ENCODE assay signal across 16 cellular contexts in genomic region chr3:175702956-175703355, GRCh38.
"Had no signal": no experiment of that assay in that cellular context is flagged by ENCODE, and none has a peak within 500 bp of the region (broad histone marks: within the 10 kb centered on the region; RNA-seq: fewer than 3 reads in every experiment).

No MANE protein-coding gene starts in this region.

- DNase-seq: effector memory CD4-positive, alpha-beta T cell; heart left ventricle; hypothalamus; left ventricle myocardium inferior; lower lobe of right lung; naive B cell; nephron progenitor cell; psoas muscle; sigmoid colon; small intestine; stimulated activated CD4-positive, alpha-beta T cell treated with anti-CD3 and anti-CD28 coated beads, Interleukin-12 subunit alpha, Interleukin-12 subunit beta, amount 100 ng/mL, for 4 hours; stimulated activated naive CD4-positive, alpha-beta T cell; stomach; substantia nigra had no signal

- H3K9me3 Mint-ChIP-seq: nephron progenitor cell had no signal

- ATAC-seq: esophagus mucosa, heart left ventricle, lower lobe of right lung, psoas muscle had no signal

- H3K27me3 Mint-ChIP-seq: memory B cell, naive B cell had no signal

- H3K36me3 Mint-ChIP-seq: memory B cell, naive B cell had no signal

- H3K4me3 Mint-ChIP-seq: memory B cell, naive B cell, nephron progenitor cell had no signal

- H3K4me1 Mint-ChIP-seq: memory B cell, naive B cell, nephron progenitor cell had no signal

- H3K27ac Mint-ChIP-seq: memory B cell, naive B cell, nephron progenitor cell had no signal
